In the genomic region with DNA sequence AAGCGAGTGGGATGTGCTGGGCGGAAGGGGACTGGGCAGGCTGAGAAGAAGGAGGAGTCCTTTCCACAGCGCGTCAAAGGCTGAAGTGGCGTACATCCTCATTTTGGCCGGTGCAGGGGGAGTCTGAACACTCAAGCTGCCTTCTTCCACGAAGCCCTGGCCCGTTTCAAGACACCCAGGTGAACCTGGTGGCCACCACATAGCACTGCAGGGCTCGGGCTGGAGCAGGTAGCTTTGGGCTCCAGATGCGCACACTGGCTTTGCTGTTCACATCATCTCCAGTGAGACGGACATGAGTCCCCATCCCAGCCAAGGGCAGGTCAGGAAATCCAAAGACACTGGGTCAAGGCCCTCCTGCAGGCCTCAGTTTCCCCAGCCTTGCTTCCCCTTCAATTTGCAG, we compare ENCODE assay signal across 2 cellular contexts.
TF ChIP-seq lines count a peak whose summit lies in the region.

No MANE protein-coding gene starts in this region.

TF ChIP-seq in WTC11, 78 proteins besides CTCF, POLR2A, EP300 and RAD21 (continues in another document):
- TF ChIP-seq ZNF671 (CRISPR knock-in tag; IDR thresholded peaks at IDR 0.05) (no peak), ZNF396 (CRISPR knock-in tag; IDR thresholded peaks at IDR 0.05; ENCODE audit: borderline replicate concordance) (no peak), FOXK1 (CRISPR knock-in tag; IDR thresholded peaks at IDR 0.05) (no peak), SMAD4 (CRISPR knock-in tag; IDR thresholded peaks at IDR 0.05) (no peak), ELF4 (CRISPR knock-in tag; IDR thresholded peaks at IDR 0.05; ENCODE audit: low read depth) (no peak), SOX15 (CRISPR knock-in tag; IDR thresholded peaks at IDR 0.05) (no peak), ZNF138 (CRISPR knock-in tag; conservative IDR thresholded peaks at IDR 0.05) (no peak), JAZF1 (CRISPR knock-in tag; IDR thresholded peaks at IDR 0.05) (no peak), RORB (CRISPR knock-in tag; IDR thresholded peaks at IDR 0.05) (no peak), TEAD1 (CRISPR knock-in tag; IDR thresholded peaks at IDR 0.05) (no peak)
- TF ChIP-seq, protein P1, sequence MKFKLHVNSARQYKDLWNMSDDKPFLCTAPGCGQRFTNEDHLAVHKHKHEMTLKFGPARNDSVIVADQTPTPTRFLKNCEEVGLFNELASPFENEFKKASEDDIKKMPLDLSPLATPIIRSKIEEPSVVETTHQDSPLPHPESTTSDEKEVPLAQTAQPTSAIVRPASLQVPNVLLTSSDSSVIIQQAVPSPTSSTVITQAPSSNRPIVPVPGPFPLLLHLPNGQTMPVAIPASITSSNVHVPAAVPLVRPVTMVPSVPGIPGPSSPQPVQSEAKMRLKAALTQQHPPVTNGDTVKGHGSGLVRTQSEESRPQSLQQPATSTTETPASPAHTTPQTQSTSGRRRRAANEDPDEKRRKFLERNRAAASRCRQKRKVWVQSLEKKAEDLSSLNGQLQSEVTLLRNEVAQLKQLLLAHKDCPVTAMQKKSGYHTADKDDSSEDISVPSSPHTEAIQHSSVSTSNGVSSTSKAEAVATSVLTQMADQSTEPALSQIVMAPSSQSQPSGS (CRISPR knock-in tag; IDR thresholded peaks at IDR 0.05; ENCODE audit: borderline replicate concordance, low read depth), result no peak
- TF ChIP-seq, protein P2, sequence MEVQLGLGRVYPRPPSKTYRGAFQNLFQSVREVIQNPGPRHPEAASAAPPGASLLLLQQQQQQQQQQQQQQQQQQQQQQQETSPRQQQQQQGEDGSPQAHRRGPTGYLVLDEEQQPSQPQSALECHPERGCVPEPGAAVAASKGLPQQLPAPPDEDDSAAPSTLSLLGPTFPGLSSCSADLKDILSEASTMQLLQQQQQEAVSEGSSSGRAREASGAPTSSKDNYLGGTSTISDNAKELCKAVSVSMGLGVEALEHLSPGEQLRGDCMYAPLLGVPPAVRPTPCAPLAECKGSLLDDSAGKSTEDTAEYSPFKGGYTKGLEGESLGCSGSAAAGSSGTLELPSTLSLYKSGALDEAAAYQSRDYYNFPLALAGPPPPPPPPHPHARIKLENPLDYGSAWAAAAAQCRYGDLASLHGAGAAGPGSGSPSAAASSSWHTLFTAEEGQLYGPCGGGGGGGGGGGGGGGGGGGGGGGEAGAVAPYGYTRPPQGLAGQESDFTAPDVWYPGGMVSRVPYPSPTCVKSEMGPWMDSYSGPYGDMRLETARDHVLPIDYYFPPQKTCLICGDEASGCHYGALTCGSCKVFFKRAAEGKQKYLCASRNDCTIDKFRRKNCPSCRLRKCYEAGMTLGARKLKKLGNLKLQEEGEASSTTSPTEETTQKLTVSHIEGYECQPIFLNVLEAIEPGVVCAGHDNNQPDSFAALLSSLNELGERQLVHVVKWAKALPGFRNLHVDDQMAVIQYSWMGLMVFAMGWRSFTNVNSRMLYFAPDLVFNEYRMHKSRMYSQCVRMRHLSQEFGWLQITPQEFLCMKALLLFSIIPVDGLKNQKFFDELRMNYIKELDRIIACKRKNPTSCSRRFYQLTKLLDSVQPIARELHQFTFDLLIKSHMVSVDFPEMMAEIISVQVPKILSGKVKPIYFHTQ (CRISPR knock-in tag; IDR thresholded peaks at IDR 0.05), result no peak
- TF ChIP-seq, protein P3, sequence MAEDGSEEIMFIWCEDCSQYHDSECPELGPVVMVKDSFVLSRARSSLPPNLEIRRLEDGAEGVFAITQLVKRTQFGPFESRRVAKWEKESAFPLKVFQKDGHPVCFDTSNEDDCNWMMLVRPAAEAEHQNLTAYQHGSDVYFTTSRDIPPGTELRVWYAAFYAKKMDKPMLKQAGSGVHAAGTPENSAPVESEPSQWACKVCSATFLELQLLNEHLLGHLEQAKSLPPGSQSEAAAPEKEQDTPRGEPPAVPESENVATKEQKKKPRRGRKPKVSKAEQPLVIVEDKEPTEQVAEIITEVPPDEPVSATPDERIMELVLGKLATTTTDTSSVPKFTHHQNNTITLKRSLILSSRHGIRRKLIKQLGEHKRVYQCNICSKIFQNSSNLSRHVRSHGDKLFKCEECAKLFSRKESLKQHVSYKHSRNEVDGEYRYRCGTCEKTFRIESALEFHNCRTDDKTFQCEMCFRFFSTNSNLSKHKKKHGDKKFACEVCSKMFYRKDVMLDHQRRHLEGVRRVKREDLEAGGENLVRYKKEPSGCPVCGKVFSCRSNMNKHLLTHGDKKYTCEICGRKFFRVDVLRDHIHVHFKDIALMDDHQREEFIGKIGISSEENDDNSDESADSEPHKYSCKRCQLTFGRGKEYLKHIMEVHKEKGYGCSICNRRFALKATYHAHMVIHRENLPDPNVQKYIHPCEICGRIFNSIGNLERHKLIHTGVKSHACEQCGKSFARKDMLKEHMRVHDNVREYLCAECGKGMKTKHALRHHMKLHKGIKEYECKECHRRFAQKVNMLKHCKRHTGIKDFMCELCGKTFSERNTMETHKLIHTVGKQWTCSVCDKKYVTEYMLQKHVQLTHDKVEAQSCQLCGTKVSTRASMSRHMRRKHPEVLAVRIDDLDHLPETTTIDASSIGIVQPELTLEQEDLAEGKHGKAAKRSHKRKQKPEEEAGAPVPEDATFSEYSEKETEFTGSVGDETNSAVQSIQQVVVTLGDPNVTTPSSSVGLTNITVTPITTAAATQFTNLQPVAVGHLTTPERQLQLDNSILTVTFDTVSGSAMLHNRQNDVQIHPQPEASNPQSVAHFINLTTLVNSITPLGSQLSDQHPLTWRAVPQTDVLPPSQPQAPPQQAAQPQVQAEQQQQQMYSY (CRISPR knock-in tag; IDR thresholded peaks at IDR 0.05), result no peak
- TF ChIP-seq, protein P4, sequence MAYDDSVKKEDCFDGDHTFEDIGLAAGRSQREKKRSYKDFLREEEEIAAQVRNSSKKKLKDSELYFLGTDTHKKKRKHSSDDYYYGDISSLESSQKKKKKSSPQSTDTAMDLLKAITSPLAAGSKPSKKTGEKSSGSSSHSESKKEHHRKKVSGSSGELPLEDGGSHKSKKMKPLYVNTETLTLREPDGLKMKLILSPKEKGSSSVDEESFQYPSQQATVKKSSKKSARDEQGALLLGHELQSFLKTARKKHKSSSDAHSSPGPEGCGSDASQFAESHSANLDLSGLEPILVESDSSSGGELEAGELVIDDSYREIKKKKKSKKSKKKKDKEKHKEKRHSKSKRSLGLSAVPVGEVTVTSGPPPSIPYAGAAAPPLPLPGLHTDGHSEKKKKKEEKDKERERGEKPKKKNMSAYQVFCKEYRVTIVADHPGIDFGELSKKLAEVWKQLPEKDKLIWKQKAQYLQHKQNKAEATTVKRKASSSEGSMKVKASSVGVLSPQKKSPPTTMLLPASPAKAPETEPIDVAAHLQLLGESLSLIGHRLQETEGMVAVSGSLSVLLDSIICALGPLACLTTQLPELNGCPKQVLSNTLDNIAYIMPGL (CRISPR knock-in tag; IDR thresholded peaks at IDR 0.05), result no peak
- TF ChIP-seq, protein P5, sequence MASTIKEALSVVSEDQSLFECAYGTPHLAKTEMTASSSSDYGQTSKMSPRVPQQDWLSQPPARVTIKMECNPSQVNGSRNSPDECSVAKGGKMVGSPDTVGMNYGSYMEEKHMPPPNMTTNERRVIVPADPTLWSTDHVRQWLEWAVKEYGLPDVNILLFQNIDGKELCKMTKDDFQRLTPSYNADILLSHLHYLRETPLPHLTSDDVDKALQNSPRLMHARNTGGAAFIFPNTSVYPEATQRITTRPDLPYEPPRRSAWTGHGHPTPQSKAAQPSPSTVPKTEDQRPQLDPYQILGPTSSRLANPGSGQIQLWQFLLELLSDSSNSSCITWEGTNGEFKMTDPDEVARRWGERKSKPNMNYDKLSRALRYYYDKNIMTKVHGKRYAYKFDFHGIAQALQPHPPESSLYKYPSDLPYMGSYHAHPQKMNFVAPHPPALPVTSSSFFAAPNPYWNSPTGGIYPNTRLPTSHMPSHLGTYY (CRISPR knock-in tag; IDR thresholded peaks at IDR 0.05), result no peak

TF ChIP-seq in SK-N-SH, 30 proteins besides CTCF, POLR2A, EP300 and RAD21:
- no peak for TF ChIP-seq RFX5 (IDR thresholded peaks at IDR 0.05; ENCODE audit: low read length)
- no peak for TF ChIP-seq TCF12 (IDR thresholded peaks at IDR 0.05)
- no peak for TF ChIP-seq ELF1 (IDR thresholded peaks at IDR 0.05)
- no peak for TF ChIP-seq GATA2 (CRISPR knock-in tag; IDR thresholded peaks at IDR 0.05)
- TF ChIP-seq, protein P6, sequence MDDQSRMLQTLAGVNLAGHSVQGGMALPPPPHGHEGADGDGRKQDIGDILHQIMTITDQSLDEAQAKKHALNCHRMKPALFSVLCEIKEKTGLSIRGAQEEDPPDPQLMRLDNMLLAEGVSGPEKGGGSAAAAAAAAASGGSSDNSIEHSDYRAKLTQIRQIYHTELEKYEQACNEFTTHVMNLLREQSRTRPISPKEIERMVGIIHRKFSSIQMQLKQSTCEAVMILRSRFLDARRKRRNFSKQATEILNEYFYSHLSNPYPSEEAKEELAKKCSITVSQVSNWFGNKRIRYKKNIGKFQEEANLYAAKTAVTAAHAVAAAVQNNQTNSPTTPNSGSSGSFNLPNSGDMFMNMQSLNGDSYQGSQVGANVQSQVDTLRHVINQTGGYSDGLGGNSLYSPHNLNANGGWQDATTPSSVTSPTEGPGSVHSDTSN (IDR thresholded peaks at IDR 0.05), result no peak
- TF ChIP-seq, protein P7, sequence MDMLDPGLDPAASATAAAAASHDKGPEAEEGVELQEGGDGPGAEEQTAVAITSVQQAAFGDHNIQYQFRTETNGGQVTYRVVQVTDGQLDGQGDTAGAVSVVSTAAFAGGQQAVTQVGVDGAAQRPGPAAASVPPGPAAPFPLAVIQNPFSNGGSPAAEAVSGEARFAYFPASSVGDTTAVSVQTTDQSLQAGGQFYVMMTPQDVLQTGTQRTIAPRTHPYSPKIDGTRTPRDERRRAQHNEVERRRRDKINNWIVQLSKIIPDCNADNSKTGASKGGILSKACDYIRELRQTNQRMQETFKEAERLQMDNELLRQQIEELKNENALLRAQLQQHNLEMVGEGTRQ (IDR thresholded peaks at IDR 0.05; ENCODE audit: borderline replicate concordance, low read depth, low read length), result no peak
- TF ChIP-seq RCOR1 (IDR thresholded peaks at IDR 0.05; ENCODE audit: low read length), result no peak
- TF ChIP-seq YY1 (IDR thresholded peaks at IDR 0.05; ENCODE audit: low read depth), result no peak
- no peak for TF ChIP-seq TAF1 (IDR thresholded peaks at IDR 0.05; ENCODE audit: borderline replicate concordance, low read depth, low read length)
- TF ChIP-seq NFIC (IDR thresholded peaks at IDR 0.05; ENCODE audit: borderline replicate concordance), result no peak
- TF ChIP-seq NRF1 (IDR thresholded peaks at IDR 0.05; ENCODE audit: low read depth, low read length), result no peak
- TF ChIP-seq MEF2A (IDR thresholded peaks at IDR 0.05; ENCODE audit: borderline replicate concordance, low read depth), result no peak
- TF ChIP-seq, protein P8, sequence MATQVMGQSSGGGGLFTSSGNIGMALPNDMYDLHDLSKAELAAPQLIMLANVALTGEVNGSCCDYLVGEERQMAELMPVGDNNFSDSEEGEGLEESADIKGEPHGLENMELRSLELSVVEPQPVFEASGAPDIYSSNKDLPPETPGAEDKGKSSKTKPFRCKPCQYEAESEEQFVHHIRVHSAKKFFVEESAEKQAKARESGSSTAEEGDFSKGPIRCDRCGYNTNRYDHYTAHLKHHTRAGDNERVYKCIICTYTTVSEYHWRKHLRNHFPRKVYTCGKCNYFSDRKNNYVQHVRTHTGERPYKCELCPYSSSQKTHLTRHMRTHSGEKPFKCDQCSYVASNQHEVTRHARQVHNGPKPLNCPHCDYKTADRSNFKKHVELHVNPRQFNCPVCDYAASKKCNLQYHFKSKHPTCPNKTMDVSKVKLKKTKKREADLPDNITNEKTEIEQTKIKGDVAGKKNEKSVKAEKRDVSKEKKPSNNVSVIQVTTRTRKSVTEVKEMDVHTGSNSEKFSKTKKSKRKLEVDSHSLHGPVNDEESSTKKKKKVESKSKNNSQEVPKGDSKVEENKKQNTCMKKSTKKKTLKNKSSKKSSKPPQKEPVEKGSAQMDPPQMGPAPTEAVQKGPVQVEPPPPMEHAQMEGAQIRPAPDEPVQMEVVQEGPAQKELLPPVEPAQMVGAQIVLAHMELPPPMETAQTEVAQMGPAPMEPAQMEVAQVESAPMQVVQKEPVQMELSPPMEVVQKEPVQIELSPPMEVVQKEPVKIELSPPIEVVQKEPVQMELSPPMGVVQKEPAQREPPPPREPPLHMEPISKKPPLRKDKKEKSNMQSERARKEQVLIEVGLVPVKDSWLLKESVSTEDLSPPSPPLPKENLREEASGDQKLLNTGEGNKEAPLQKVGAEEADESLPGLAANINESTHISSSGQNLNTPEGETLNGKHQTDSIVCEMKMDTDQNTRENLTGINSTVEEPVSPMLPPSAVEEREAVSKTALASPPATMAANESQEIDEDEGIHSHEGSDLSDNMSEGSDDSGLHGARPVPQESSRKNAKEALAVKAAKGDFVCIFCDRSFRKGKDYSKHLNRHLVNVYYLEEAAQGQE (IDR thresholded peaks at IDR 0.05; ENCODE audit: low read depth, low read length), result no peak
- TF ChIP-seq POLR2AphosphoS5 (IDR thresholded peaks at IDR 0.05; ENCODE audit: low read depth, low read length), result no peak
- TF ChIP-seq FOXJ3 (CRISPR knock-in tag; IDR thresholded peaks at IDR 0.05), result no peak
- TF ChIP-seq, protein P9, sequence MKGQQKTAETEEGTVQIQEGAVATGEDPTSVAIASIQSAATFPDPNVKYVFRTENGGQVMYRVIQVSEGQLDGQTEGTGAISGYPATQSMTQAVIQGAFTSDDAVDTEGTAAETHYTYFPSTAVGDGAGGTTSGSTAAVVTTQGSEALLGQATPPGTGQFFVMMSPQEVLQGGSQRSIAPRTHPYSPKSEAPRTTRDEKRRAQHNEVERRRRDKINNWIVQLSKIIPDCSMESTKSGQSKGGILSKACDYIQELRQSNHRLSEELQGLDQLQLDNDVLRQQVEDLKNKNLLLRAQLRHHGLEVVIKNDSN (IDR thresholded peaks at IDR 0.05; ENCODE audit: borderline replicate concordance, low read depth), result no peak
- TF ChIP-seq, protein P10, sequence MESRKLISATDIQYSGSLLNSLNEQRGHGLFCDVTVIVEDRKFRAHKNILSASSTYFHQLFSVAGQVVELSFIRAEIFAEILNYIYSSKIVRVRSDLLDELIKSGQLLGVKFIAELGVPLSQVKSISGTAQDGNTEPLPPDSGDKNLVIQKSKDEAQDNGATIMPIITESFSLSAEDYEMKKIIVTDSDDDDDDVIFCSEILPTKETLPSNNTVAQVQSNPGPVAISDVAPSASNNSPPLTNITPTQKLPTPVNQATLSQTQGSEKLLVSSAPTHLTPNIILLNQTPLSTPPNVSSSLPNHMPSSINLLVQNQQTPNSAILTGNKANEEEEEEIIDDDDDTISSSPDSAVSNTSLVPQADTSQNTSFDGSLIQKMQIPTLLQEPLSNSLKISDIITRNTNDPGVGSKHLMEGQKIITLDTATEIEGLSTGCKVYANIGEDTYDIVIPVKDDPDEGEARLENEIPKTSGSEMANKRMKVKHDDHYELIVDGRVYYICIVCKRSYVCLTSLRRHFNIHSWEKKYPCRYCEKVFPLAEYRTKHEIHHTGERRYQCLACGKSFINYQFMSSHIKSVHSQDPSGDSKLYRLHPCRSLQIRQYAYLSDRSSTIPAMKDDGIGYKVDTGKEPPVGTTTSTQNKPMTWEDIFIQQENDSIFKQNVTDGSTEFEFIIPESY (IDR thresholded peaks at IDR 0.05; ENCODE audit: borderline replicate concordance, low read depth), result no peak
- TF ChIP-seq TEAD4 (IDR thresholded peaks at IDR 0.05; ENCODE audit: borderline replicate concordance, insufficient read depth), result no peak
- TF ChIP-seq, protein P11, sequence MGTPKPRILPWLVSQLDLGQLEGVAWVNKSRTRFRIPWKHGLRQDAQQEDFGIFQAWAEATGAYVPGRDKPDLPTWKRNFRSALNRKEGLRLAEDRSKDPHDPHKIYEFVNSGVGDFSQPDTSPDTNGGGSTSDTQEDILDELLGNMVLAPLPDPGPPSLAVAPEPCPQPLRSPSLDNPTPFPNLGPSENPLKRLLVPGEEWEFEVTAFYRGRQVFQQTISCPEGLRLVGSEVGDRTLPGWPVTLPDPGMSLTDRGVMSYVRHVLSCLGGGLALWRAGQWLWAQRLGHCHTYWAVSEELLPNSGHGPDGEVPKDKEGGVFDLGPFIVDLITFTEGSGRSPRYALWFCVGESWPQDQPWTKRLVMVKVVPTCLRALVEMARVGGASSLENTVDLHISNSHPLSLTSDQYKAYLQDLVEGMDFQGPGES (IDR thresholded peaks at IDR 0.05; ENCODE audit: low read depth, low read length), result no peak
- TF ChIP-seq FOSL2 (IDR thresholded peaks at IDR 0.05; ENCODE audit: borderline replicate concordance, low read depth), result no peak
